ENCODE assay signal across 25 cellular contexts in the genomic region with DNA sequence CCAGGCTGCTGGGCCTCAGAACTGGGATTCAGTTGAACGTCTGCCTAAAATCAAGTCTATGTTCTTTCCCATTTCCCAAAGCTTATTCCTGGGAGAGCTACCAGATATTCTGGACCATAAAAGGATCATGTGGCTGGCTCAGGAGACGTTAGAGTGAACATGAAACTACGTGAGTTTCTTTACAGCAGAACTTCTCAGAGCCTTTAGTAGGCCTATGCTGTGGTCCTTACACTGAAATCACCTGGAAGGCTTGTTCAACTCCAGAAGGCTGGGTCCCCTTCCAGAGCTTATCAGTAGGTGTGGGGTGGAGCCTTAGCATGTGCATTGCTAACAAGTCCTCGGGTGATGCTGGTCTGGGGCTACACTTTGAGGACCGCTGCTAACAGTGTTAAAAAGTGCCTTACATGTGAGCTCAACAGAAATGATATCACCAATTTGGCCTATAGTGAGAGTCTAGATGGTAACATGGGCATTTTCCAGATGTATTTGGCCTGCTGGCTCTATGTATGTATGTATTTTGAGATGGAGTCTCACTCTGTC. TPM values are rescaled to one million over a fixed set of nuclear protein-coding genes. Genes with fewer than 3 reads are reported as not detected.
"Had no signal": no experiment of that assay in that cellular context is flagged by ENCODE, and none has a peak within 500 bp of the region (broad histone marks: within the 10 kb centered on the region; RNA-seq: fewer than 3 reads in every experiment).

No MANE protein-coding gene starts in this region.

- H3K4me3 ChIP-seq: heart right ventricle, pancreas, prostate gland, spleen had no signal

- DNase-seq: activated CD4-positive, alpha-beta T cell treated with anti-CD3 and anti-CD28 coated beads for 48 hours; activated CD4-positive, alpha-beta T cell treated with anti-CD3 and anti-CD28 coated beads, Interleukin-2, amount 50 U/mL, for 48 hours; activated CD8-positive, alpha-beta memory T cell treated with anti-CD3 and anti-CD28 coated beads for 24 hours; activated effector memory CD4-positive, alpha-beta T cell treated with anti-CD3 and anti-CD28 coated beads, Interleukin-2, amount 50 U/mL, for 16 hours; activated naive CD4-positive, alpha-beta T cell treated with anti-CD3 and anti-CD28 coated beads for 36 hours; activated naive CD8-positive, alpha-beta T cell treated with anti-CD3 and anti-CD28 coated beads for 36 hours; activated T-cell treated with anti-CD3 and anti-CD28 coated beads, Interleukin-2, amount 50 U/mL, for 1 hour; brain microvascular endothelial cell; caudate nucleus; endodermal cell; foreskin keratinocyte; heart right ventricle; midbrain; naive thymus-derived CD4-positive, alpha-beta T cell; nucleus accumbens; pancreas; spleen; stimulated activated naive CD4-positive, alpha-beta T cell; SW 1271; T-helper 9 cell; trophoblast cell had no signal

- H3K27ac ChIP-seq: brain microvascular endothelial cell, foreskin keratinocyte, pancreas, prostate gland, VCaP had no signal

- H3K9me3 ChIP-seq: heart right ventricle, pancreas, prostate gland, spleen had no signal

- H3K27me3 ChIP-seq: brain microvascular endothelial cell, foreskin keratinocyte, heart right ventricle, pancreas, spleen had no signal

- H3K4me1 ChIP-seq: foreskin keratinocyte, pancreas, prostate gland had no signal

- ATAC-seq: activated CD4-positive, CD25-positive, alpha-beta regulatory T cell treated with anti-CD3 and anti-CD28 coated beads, Interleukin-2, amount 50 U/mL, for 24 hours; esophagus mucosa; foreskin keratinocyte; naive thymus-derived CD4-positive, alpha-beta T cell; pancreas had no signal

- H3K36me3 ChIP-seq: prostate gland had no signal

RNA-seq across cellular contexts. Expression of a gene that starts 50.7 kb away (rescaled TPM):
- polyA plus RNA-seq: naive thymus-derived CD4-positive, alpha-beta T cell had no signal
